In the genomic region with DNA sequence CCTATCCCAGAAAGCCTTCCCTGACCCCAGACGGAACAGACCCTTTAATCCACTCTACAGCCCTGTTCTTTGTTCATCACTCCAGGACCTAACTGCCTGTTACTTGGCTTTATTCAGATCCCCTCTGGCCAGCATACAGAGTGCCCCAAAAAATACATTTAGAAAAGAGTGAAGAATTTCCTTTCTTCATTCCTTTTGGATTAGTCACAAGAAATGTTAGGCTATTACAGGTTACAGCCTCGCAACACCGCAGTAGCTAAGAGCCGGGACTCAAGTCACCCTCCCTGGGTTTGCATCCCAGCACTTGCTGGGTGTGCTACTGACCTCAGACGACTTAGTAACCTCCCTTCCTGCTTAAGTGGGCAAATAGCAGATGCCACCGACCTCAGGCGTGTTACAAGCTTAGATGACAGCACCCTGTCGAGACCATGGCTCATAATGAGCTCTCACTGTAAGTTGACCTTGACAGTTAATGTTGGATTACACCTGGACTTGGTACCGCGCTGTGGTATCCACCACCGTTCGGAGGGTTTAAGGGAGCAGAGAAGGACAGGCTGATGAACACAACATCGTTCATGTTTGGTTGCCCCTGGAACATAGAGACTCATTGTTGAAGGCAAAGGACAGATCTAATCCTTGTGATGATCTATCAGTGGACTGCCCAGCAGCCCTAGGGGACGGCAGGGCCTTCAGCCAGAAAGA, we compare ENCODE assay signal across 1 cellular context.
TF ChIP-seq lines count a peak whose summit lies in the region.

No MANE protein-coding gene starts in this region.

TF ChIP-seq in HepG2, 621 proteins besides CTCF, POLR2A, EP300 and RAD21 (continued from another document and continues in another):
- TF ChIP-seq LRRFIP1 (CRISPR knock-in tag; conservative IDR thresholded peaks at IDR 0.05) (no peak), ZNF850 (CRISPR knock-in tag; conservative IDR thresholded peaks at IDR 0.05) (no peak), ZNF274 (CRISPR knock-in tag; IDR thresholded peaks at IDR 0.05) (no peak), HMGXB4 (CRISPR knock-in tag; IDR thresholded peaks at IDR 0.05; ENCODE audit: borderline replicate concordance in 1 of 2, low read depth in 1 of 2) (peak in 1 of 2 experiments; percentile 36; a peak in 2 of 4 replicates), ARID5B (CRISPR knock-in tag; IDR thresholded peaks at IDR 0.05) (peak; percentile 86), SOX13 (IDR thresholded peaks at IDR 0.05) (no peak), SOX13 (CRISPR knock-in tag; conservative IDR thresholded peaks at IDR 0.05 in 1 of 2, IDR thresholded peaks at IDR 0.05 in 1 of 2) (peak in 1 of 2 experiments; percentile 78; a peak in 1 of 4 replicates), ZFP37 (CRISPR knock-in tag; IDR thresholded peaks at IDR 0.05; ENCODE audit: borderline replicate concordance) (0 out of 2 replicates have a peak, but pooled peaks have one; percentile 39), NKX3-1 (CRISPR knock-in tag; IDR thresholded peaks at IDR 0.05) (no peak), ZNF557 (CRISPR knock-in tag; IDR thresholded peaks at IDR 0.05) (no peak), CEBPZ (IDR thresholded peaks at IDR 0.05; ENCODE audit: low read length) (no peak), ZNF251 (CRISPR knock-in tag; IDR thresholded peaks at IDR 0.05) (no peak), ZFP41 (CRISPR knock-in tag; IDR thresholded peaks at IDR 0.05; ENCODE audit: borderline replicate concordance) (no peak), ZFP90 (CRISPR knock-in tag; IDR thresholded peaks at IDR 0.05; ENCODE audit: borderline replicate concordance) (peak; percentile 34; the same call in 1 of the 2 replicates), KLF15 (CRISPR knock-in tag; IDR thresholded peaks at IDR 0.05; ENCODE audit: borderline replicate concordance) (no peak), SRSF9 (IDR thresholded peaks at IDR 0.05; ENCODE audit: borderline replicate concordance, insufficient read depth, low read depth, low read length, poor library complexity, severe bottlenecking) (no peak), ASH2L (IDR thresholded peaks at IDR 0.05; ENCODE audit: insufficient read length, low read depth, low read length) (peak; percentile 83), RBFOX2 (IDR thresholded peaks at IDR 0.05; ENCODE audit: low read depth, low read length) (no peak; the same call in 1 of the 2 replicates), ZNF615 (CRISPR knock-in tag; IDR thresholded peaks at IDR 0.05; ENCODE audit: borderline replicate concordance) (no peak), ZNF292 (CRISPR knock-in tag; IDR thresholded peaks at IDR 0.05; ENCODE audit: borderline replicate concordance, low read depth) (0 out of 2 replicates have a peak, but pooled peaks have one; percentile 71), NFKBIZ (CRISPR knock-in tag; IDR thresholded peaks at IDR 0.05) (no peak), ZNF781 (CRISPR knock-in tag; IDR thresholded peaks at IDR 0.05; ENCODE audit: borderline replicate concordance, not compliant biosample characterization) (no peak), NFATC3 (CRISPR knock-in tag; IDR thresholded peaks at IDR 0.05) (no peak), KMT2A (CRISPR knock-in tag; IDR thresholded peaks at IDR 0.05) (no peak), ZMYM4 (CRISPR knock-in tag; IDR thresholded peaks at IDR 0.05) (peak; percentile 63), HNF4A (CRISPR knock-in tag; IDR thresholded peaks at IDR 0.05) (peak; percentile 91), GATAD1 (CRISPR knock-in tag; IDR thresholded peaks at IDR 0.05) (0 out of 2 replicates have a peak, but pooled peaks have one; percentile 57), ZNF619 (CRISPR knock-in tag; IDR thresholded peaks at IDR 0.05) (peak; percentile 72; the same call in 1 of the 2 replicates), MXD1 (CRISPR knock-in tag; IDR thresholded peaks at IDR 0.05) (no peak), ZFX (CRISPR knock-in tag; IDR thresholded peaks at IDR 0.05; ENCODE audit: low read depth) (peak; percentile 33), ZNF337 (CRISPR knock-in tag; IDR thresholded peaks at IDR 0.05; ENCODE audit: borderline replicate concordance, low read depth) (no peak), PHB2 (IDR thresholded peaks at IDR 0.05; ENCODE audit: partially characterized antibody) (no peak), ZNF296 (CRISPR knock-in tag; conservative IDR thresholded peaks at IDR 0.05) (no peak; the same call in 1 of the 2 replicates), MEIS2 (CRISPR knock-in tag; IDR thresholded peaks at IDR 0.05) (peak; percentile 84; the same call in 1 of the 2 replicates)
- TF ChIP-seq, protein P1, sequence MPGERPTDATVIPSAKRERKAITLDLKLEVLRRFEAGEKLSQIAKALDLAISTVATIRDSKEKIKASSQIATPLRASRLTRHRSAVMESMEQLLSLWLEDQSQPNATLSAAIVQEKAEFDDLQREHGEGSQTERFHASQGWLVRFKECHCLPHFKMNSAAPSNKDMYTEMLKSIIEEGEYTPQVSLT (CRISPR knock-in tag; IDR thresholded peaks at IDR 0.05; ENCODE audit: borderline replicate concordance, low read depth) = no peak
- TF ChIP-seq, protein P2, sequence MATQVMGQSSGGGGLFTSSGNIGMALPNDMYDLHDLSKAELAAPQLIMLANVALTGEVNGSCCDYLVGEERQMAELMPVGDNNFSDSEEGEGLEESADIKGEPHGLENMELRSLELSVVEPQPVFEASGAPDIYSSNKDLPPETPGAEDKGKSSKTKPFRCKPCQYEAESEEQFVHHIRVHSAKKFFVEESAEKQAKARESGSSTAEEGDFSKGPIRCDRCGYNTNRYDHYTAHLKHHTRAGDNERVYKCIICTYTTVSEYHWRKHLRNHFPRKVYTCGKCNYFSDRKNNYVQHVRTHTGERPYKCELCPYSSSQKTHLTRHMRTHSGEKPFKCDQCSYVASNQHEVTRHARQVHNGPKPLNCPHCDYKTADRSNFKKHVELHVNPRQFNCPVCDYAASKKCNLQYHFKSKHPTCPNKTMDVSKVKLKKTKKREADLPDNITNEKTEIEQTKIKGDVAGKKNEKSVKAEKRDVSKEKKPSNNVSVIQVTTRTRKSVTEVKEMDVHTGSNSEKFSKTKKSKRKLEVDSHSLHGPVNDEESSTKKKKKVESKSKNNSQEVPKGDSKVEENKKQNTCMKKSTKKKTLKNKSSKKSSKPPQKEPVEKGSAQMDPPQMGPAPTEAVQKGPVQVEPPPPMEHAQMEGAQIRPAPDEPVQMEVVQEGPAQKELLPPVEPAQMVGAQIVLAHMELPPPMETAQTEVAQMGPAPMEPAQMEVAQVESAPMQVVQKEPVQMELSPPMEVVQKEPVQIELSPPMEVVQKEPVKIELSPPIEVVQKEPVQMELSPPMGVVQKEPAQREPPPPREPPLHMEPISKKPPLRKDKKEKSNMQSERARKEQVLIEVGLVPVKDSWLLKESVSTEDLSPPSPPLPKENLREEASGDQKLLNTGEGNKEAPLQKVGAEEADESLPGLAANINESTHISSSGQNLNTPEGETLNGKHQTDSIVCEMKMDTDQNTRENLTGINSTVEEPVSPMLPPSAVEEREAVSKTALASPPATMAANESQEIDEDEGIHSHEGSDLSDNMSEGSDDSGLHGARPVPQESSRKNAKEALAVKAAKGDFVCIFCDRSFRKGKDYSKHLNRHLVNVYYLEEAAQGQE (IDR thresholded peaks at IDR 0.05; ENCODE audit: borderline replicate concordance in 1 of 2, low read depth in 1 of 2, low read length in 2 of 2) = no peak
- TF ChIP-seq, protein P3, sequence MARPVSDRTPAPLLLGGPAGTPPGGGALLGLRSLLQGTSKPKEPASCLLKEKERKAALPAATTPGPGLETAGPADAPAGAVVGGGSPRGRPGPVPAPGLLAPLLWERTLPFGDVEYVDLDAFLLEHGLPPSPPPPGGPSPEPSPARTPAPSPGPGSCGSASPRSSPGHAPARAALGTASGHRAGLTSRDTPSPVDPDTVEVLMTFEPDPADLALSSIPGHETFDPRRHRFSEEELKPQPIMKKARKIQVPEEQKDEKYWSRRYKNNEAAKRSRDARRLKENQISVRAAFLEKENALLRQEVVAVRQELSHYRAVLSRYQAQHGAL (CRISPR knock-in tag; IDR thresholded peaks at IDR 0.05; ENCODE audit: not compliant biosample characterization) = no peak
- TF ChIP-seq, protein P4, sequence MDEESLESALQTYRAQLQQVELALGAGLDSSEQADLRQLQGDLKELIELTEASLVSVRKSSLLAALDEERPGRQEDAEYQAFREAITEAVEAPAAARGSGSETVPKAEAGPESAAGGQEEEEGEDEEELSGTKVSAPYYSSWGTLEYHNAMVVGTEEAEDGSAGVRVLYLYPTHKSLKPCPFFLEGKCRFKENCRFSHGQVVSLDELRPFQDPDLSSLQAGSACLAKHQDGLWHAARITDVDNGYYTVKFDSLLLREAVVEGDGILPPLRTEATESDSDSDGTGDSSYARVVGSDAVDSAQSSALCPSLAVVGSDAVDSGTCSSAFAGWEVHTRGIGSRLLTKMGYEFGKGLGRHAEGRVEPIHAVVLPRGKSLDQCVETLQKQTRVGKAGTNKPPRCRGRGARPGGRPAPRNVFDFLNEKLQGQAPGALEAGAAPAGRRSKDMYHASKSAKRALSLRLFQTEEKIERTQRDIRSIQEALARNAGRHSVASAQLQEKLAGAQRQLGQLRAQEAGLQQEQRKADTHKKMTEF (CRISPR knock-in tag; IDR thresholded peaks at IDR 0.05) = peak; percentile 58; the same call in 1 of the 2 replicates
